Comparison of ENCODE assay signal across 8 cellular contexts in genomic region chr5:143968071-143968878, GRCh38.
DNase-seq lines count a peak whose midpoint lies in the region; ATAC-seq and TF ChIP-seq lines count a peak whose summit lies in the region.

No MANE protein-coding gene starts in this region.

- no peak overlapping the region for H3K27ac Mint-ChIP-seq in mesothelial cell of epicardium

- peak; percentile 39 for DNase-seq in SIG-M5 treated with dmso at 0.1 percent for 504 hours (lab: John Stamatoyannopoulos, UW; ENCODE audit: unreplicated experiment)
- DNase-seq in SIG-M5 (lab: John Stamatoyannopoulos, UW), result no peak
- DNase-seq in HEK293T (ENCODE audit: extremely low spot score), result peak; percentile 9
- DNase-seq in NCI-H2171 (lab: John Stamatoyannopoulos, UW), result peak; percentile 17
- peak; percentile 34 for DNase-seq in cerebellar cortex (ENCODE audit: low spot score)
- DNase-seq in mucosa of descending colon, result peak in 1 of 3 donors; percentile 17
- no peak for DNase-seq in mesothelial cell of epicardium (ENCODE audit: low spot score in 2 of 2, unreplicated experiment in 2 of 2)

- ATAC-seq in mucosa of descending colon (peak; percentile 43), GM19455 (IDR thresholded peaks at IDR 0.05; ENCODE audit: unreplicated experiment) (no peak)

- no peak overlapping the region for H3K4me3 ChIP-seq in mucosa of descending colon

- no peak overlapping the region for H3K4me3 Mint-ChIP-seq in mesothelial cell of epicardium

- intact Hi-C loops in mucosa of descending colon (cut with DNase I, micrococcal nuclease), result no loop called here

- peaks cover 1% of the 10 kb centered on the region for H3K9me3 Mint-ChIP-seq in mesothelial cell of epicardium

- no peaks in the 10 kb centered on the region for H3K4me1 Mint-ChIP-seq in mesothelial cell of epicardium

- no peaks in the 10 kb centered on the region for H3K36me3 Mint-ChIP-seq in mesothelial cell of epicardium

- CTCF ChIA-PET in HEK293T (lab: Yijun Ruan, JAX), result interaction anchor here (0.6 to 1.4 kb wide), 13 partner anchors 11 to 224 kb away, joined by 3 to 6 read pairs (median 3); no protein-coding TSS in a partner anchor

- TF ChIP-seq CTCF in mucosa of descending colon (IDR thresholded peaks at IDR 0.05) (no peak), mesothelial cell of epicardium (IDR thresholded peaks at IDR 0.05; ENCODE audit: unreplicated experiment) (no peak)

- H3K27me3 Mint-ChIP-seq in mesothelial cell of epicardium (ENCODE audit: low read depth), result peaks cover 23% of the 10 kb centered on the region

- H3K36me3 ChIP-seq in mucosa of descending colon (ENCODE audit: low read depth), result no peaks in the 10 kb centered on the region

- no peaks in the 10 kb centered on the region for H3K9me3 ChIP-seq in mucosa of descending colon

- POLR2A ChIA-PET in HEK293T (lab: Yijun Ruan, JAX), result no interaction called here

- H3K4me1 ChIP-seq in mucosa of descending colon (ENCODE audit: low read depth), result no peaks in the 10 kb centered on the region

TF ChIP-seq in HEK293T, 16 proteins besides CTCF, POLR2A, EP300 and RAD21:
- TF ChIP-seq ZNF384 (IDR thresholded peaks at IDR 0.05) (peak; percentile 51), ELF4 (IDR thresholded peaks at IDR 0.05) (no peak)
TF ChIP-seq in HEK293T: peak in this region for 1.

Comparison
In these comparisons a context has a peak if more than half of its experiments do, and no peak if none do; other contexts are left out.
1. DNase-seq: peak in SIG-M5 treated with dmso at 0.1 percent for 504 hours (single experiment), HEK293T (single experiment), NCI-H2171 (single experiment) and cerebellar cortex (single experiment); none in SIG-M5 (single experiment) and mesothelial cell of epicardium (0 of 2).